35 cellular contexts compared by ENCODE assay signal in genomic region chr5:14328144-14328543, GRCh38.
"Had no signal": no experiment of that assay in that cellular context is flagged by ENCODE, and none has a peak within 500 bp of the region (broad histone marks: within the 10 kb centered on the region; RNA-seq: fewer than 3 reads in every experiment).

No MANE protein-coding gene starts in this region.

- ATAC-seq: activated CD8-positive, alpha-beta T cell treated with anti-CD3 and anti-CD28 coated beads for 36 hours; activated naive CD4-positive, alpha-beta T cell treated with anti-CD3 and anti-CD28 coated beads, Interleukin-2, amount 50 U/mL, for 72 hours; activated T-cell treated with anti-CD3 and anti-CD28 coated beads, Interleukin-2, amount 50 U/mL, for 4 hours; activated T-cell treated with anti-CD3 and anti-CD28 coated beads, Interleukin-2, amount 50 U/mL, for 72 hours; activated T-helper 17 cell treated with anti-CD3 and anti-CD28 coated beads, Interleukin-2, amount 50 U/mL, for 72 hours; body of pancreas had no signal

- FAIRE-seq: astrocyte, TTC549 had no signal

- H3K27me3 ChIP-seq: adrenal gland, body of pancreas, brain microvascular endothelial cell, breast epithelium had no signal

- H3K36me3 ChIP-seq: breast epithelium had no signal

- H3K9me3 ChIP-seq: adrenal gland, body of pancreas, breast epithelium had no signal

- H3K27ac ChIP-seq: adrenal gland, body of pancreas, brain microvascular endothelial cell, breast epithelium, VCaP had no signal

- DNase-seq: activated B cell treated with CpG ODN at 0.5 μM for 24 hours; activated CD4-positive, alpha-beta memory T cell treated with anti-CD3 and anti-CD28 coated beads for 36 hours; activated CD4-positive, alpha-beta T cell treated with anti-CD3 and anti-CD28 coated beads for 4 hours; activated CD4-positive, alpha-beta T cell treated with anti-CD3 and anti-CD28 coated beads, Interleukin-2, amount 10 ng/mL, durations not matched to agents 24 days and 14 days; activated CD4-positive, alpha-beta T cell treated with anti-CD3 and anti-CD28 coated beads, Interleukin-2, amount 50 U/mL, for 1 hour; activated CD4-positive, alpha-beta T cell treated with anti-CD3 and anti-CD28 coated beads, Interleukin-2, amount 50 U/mL, for 4 hours; activated CD4-positive, CD25-positive, alpha-beta regulatory T cell treated with anti-CD3 and anti-CD28 coated beads, Interleukin-2, amount 50 U/mL, for 72 hours; activated CD8-positive, alpha-beta memory T cell treated with anti-CD3 and anti-CD28 coated beads, Interleukin-2, amount 50 U/mL, for 4 hours; activated CD8-positive, alpha-beta T cell treated with anti-CD3 and anti-CD28 coated beads for 36 hours; activated effector memory CD4-positive, alpha-beta T cell treated with anti-CD3 and anti-CD28 coated beads, Interleukin-2, amount 50 U/mL, for 16 hours; activated gamma-delta T cell treated with Interleukin-2 at 50 U/mL for 16 hours; activated naive CD4-positive, alpha-beta T cell; activated naive CD4-positive, alpha-beta T cell treated with anti-CD3 and anti-CD28 coated beads for 36 hours; activated naive CD4-positive, alpha-beta T cell treated with anti-CD3 and anti-CD28 coated beads, Interleukin-2, amount 50 U/mL, for 16 hours; activated naive CD8-positive, alpha-beta T cell treated with anti-CD3 and anti-CD28 coated beads for 36 hours; activated T-cell treated with anti-CD3 and anti-CD28 coated beads for 4 hours; activated T-cell treated with anti-CD3 and anti-CD28 coated beads, Interleukin-2, amount 50 U/mL, for 1 hour; activated T-cell treated with anti-CD3 and anti-CD28 coated beads, Interleukin-2, amount 50 U/mL, for 4 hours; activated T-cell treated with anti-CD3 and anti-CD28 coated beads, Interleukin-2, amount 50 U/mL, for 72 hours; adrenal gland; amniotic stem cell; aorta; body of pancreas; central memory CD4-positive, alpha-beta T cell; SW 1271; T-helper 1 cell; T-helper 2 cell; T-helper 9 cell had no signal

- H3K4me3 ChIP-seq: adrenal gland, body of pancreas, breast epithelium had no signal

- H3K4me1 ChIP-seq: breast epithelium had no signal
